22 cellular contexts compared by ENCODE assay signal in genomic region chr14:63923422-63923752, GRCh38.
DNase-seq lines count a peak whose midpoint lies in the region; ATAC-seq and TF ChIP-seq lines count a peak whose summit lies in the region.
"Had no signal": no experiment of that assay in that cellular context is flagged by ENCODE, and none has a peak within 500 bp of the region (broad histone marks: within the 10 kb centered on the region; RNA-seq: fewer than 3 reads in every experiment).

No MANE protein-coding gene starts in this region.

- no peak for ATAC-seq in left lung

- peaks cover 25% of the 10 kb centered on the region for H3K4me1 ChIP-seq in KMS-11 (ENCODE audit: low read depth, poor library complexity, severe bottlenecking)
- peaks cover 0 to 2% of the 10 kb centered on the region in 2 donors for H3K4me1 ChIP-seq in breast epithelium
- H3K4me1 ChIP-seq in left lung = no peaks in the 10 kb centered on the region
- peaks cover 25 to 30% of the 10 kb centered on the region in 2 donors for H3K4me1 ChIP-seq in thyroid gland

- peak overlapping the region; percentile 70 for H3K4me2 ChIP-seq in KMS-11

- H3K27me3 ChIP-seq in KMS-11 (ENCODE audit: insufficient read depth, low read depth) (no peaks in the 10 kb centered on the region), breast epithelium (no peaks in the 10 kb centered on the region), left lung (no peaks in the 10 kb centered on the region), thyroid gland (no peaks in the 10 kb centered on the region)
- H3K27me3 ChIP-seq: heart left ventricle, SJSA1, tibial nerve had no signal

- peak overlapping the region; percentile 74 for H3K27ac ChIP-seq in KMS-11
- peak overlapping the region; percentile 75 to 79 for H3K27ac ChIP-seq in breast epithelium
- H3K27ac ChIP-seq in left lung = peak overlapping the region; percentile 26 to 58
- H3K27ac ChIP-seq in thyroid gland = peak overlapping the region; percentile 71 to 87 (median 79)
- H3K27ac ChIP-seq: SJSA1 had no signal

- DNase-seq in breast epithelium (ENCODE audit: low spot score in 2 of 2) (no peak), left lung (no peak), thyroid gland (no peak), COLO829 (ENCODE audit: low spot score) (no peak), NCI-H526 (lab: John Stamatoyannopoulos, UW) (no peak), NCI-H526 treated with DMSO at 0.1 percent for 48 hours (lab: John Stamatoyannopoulos, UW) (no peak), hepatic stellate cell (ENCODE audit: low spot score) (no peak)
- DNase-seq: activated naive CD4-positive, alpha-beta T cell treated with Interleukin-2 at 50 U/mL for 16 hours; AML-193; amygdala; central memory CD4-positive, alpha-beta T cell; effector CD8-positive, alpha-beta T cell; GOT3; heart left ventricle; KBM-7; mesendoderm; natural killer cell; NCI-H2029 treated with DMSO at 0.1 percent for 48 hours; NCI-H510A treated with DMSO at 0.1 percent for 48 hours had no signal

- H3K36me3 ChIP-seq in KMS-11 (ENCODE audit: insufficient read depth) (no peaks in the 10 kb centered on the region), breast epithelium (no peaks in the 10 kb centered on the region), left lung (no peaks in the 10 kb centered on the region), thyroid gland (no peaks in the 10 kb centered on the region)
- H3K36me3 ChIP-seq: heart left ventricle, SJSA1 had no signal

- intact Hi-C loops in breast epithelium (cut with DNase I; ENCODE audit: low total_unique reads) = no loop called here
- intact Hi-C loops in left lung (cut with DNase I) = no loop called here
- intact Hi-C loops in thyroid gland (cut with DNase I) = no loop called here

- H4K20me1 ChIP-seq in KMS-11 (ENCODE audit: insufficient read depth) = no peaks in the 10 kb centered on the region

- H3K9me3 ChIP-seq in breast epithelium (no peaks in the 10 kb centered on the region), left lung (peaks cover 0 to 14% of the 10 kb centered on the region in 2 donors), thyroid gland (no peaks in the 10 kb centered on the region)

- peak overlapping the region; percentile 32; the same call in 1 of the 2 replicates for H3K9ac ChIP-seq in KMS-11

- H3K4me3 ChIP-seq in KMS-11 (IDR thresholded peaks at IDR 0.05; ENCODE audit: insufficient read depth, low read depth, low read length) (no peak overlapping the region), breast epithelium (no peak overlapping the region), left lung (no peak overlapping the region), thyroid gland (replicated peaks in 1 of 3) (no peak overlapping the region)
- H3K4me3 ChIP-seq: heart left ventricle, SJSA1, tibial nerve had no signal

- TF ChIP-seq POLR2A in breast epithelium (IDR thresholded peaks at IDR 0.05) = no peak
- TF ChIP-seq POLR2A in thyroid gland (IDR thresholded peaks at IDR 0.05) = no peak

- peak overlapping the region; percentile 42 for H2AFZ ChIP-seq in KMS-11 (ENCODE audit: low read depth)

- TF ChIP-seq CTCF in KMS-11 (conservative IDR thresholded peaks at IDR 0.05; ENCODE audit: low read depth, low read length) = no peak
- TF ChIP-seq CTCF in breast epithelium (IDR thresholded peaks at IDR 0.05) = no peak
- no peak for TF ChIP-seq CTCF in left lung (IDR thresholded peaks at IDR 0.05)
- TF ChIP-seq CTCF in thyroid gland (IDR thresholded peaks at IDR 0.05) = no peak

- no peaks in the 10 kb centered on the region for H3K79me2 ChIP-seq in KMS-11 (ENCODE audit: insufficient read depth, low read depth)
